ENCODE assay signal across 2 cellular contexts in the genomic region with DNA sequence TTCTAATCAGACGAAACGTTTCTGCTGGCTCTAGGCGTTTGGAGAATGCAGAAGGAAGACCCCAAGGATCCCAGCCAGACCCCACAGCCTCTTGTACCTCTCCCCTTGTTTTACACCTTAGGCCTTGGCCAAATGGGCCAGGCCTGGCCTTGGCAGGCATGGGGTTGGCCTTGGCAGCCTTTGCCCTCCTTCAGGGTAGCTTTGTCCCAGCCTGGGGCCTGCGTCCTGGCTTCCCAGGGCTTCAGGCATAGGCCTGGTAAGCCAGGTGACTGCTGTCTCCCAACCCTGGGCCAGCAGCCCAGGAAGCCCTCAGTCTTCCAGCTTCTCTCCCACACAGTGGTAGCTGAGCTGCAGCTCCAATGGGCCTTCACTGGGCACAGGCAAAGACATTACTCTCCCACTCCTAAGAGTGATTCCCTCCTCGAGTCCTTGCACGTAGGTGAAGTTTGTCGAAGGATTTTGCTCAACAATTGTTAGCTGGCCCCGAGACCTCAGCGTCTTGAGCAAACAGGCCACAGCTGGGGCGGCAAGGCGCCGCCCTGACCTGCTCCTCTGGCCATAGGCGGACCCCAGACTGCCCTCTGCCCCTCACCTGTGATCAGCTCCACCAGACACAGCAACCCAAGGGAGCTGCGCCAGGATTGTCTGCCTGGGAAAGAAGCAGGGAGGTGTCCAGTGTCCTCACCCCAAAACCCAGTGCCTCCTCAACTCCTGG.
A peak's percentile ranks its signal among the peaks of the same experiment; 100 is the strongest.
TF ChIP-seq lines count a peak whose summit lies in the region.

No MANE protein-coding gene starts in this region.

TF ChIP-seq in WTC11, 78 proteins besides CTCF, POLR2A, EP300 and RAD21 (continued from another document):
- TF ChIP-seq MYBL2 (CRISPR knock-in tag; IDR thresholded peaks at IDR 0.05) (no peak), EMX1 (CRISPR knock-in tag; IDR thresholded peaks at IDR 0.05) (no peak), NFYB (CRISPR knock-in tag; conservative IDR thresholded peaks at IDR 0.05; ENCODE audit: low read depth) (no peak), ZNF396 (CRISPR knock-in tag; IDR thresholded peaks at IDR 0.05; ENCODE audit: borderline replicate concordance) (no peak), GABPB1 (CRISPR knock-in tag; IDR thresholded peaks at IDR 0.05) (no peak), ATF1 (CRISPR knock-in tag; IDR thresholded peaks at IDR 0.05) (no peak), ZNF263 (CRISPR knock-in tag; IDR thresholded peaks at IDR 0.05; ENCODE audit: low read depth) (no peak), RELA (CRISPR knock-in tag; IDR thresholded peaks at IDR 0.05; ENCODE audit: borderline replicate concordance) (no peak), FOXK1 (CRISPR knock-in tag; IDR thresholded peaks at IDR 0.05) (no peak), ESRRA (CRISPR knock-in tag; IDR thresholded peaks at IDR 0.05; ENCODE audit: borderline replicate concordance) (no peak), ZNF317 (CRISPR knock-in tag; IDR thresholded peaks at IDR 0.05; ENCODE audit: borderline replicate concordance, low read depth) (no peak), ELF4 (CRISPR knock-in tag; IDR thresholded peaks at IDR 0.05; ENCODE audit: low read depth) (no peak), CREM (CRISPR knock-in tag; IDR thresholded peaks at IDR 0.05) (no peak), NFE2L1 (CRISPR knock-in tag; IDR thresholded peaks at IDR 0.05) (no peak)
- TF ChIP-seq, protein P1, sequence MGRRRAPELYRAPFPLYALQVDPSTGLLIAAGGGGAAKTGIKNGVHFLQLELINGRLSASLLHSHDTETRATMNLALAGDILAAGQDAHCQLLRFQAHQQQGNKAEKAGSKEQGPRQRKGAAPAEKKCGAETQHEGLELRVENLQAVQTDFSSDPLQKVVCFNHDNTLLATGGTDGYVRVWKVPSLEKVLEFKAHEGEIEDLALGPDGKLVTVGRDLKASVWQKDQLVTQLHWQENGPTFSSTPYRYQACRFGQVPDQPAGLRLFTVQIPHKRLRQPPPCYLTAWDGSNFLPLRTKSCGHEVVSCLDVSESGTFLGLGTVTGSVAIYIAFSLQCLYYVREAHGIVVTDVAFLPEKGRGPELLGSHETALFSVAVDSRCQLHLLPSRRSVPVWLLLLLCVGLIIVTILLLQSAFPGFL (CRISPR knock-in tag; IDR thresholded peaks at IDR 0.05; ENCODE audit: borderline replicate concordance), result no peak
- TF ChIP-seq, protein P2, sequence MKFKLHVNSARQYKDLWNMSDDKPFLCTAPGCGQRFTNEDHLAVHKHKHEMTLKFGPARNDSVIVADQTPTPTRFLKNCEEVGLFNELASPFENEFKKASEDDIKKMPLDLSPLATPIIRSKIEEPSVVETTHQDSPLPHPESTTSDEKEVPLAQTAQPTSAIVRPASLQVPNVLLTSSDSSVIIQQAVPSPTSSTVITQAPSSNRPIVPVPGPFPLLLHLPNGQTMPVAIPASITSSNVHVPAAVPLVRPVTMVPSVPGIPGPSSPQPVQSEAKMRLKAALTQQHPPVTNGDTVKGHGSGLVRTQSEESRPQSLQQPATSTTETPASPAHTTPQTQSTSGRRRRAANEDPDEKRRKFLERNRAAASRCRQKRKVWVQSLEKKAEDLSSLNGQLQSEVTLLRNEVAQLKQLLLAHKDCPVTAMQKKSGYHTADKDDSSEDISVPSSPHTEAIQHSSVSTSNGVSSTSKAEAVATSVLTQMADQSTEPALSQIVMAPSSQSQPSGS (CRISPR knock-in tag; IDR thresholded peaks at IDR 0.05; ENCODE audit: borderline replicate concordance, low read depth), result no peak
- TF ChIP-seq, protein P3, sequence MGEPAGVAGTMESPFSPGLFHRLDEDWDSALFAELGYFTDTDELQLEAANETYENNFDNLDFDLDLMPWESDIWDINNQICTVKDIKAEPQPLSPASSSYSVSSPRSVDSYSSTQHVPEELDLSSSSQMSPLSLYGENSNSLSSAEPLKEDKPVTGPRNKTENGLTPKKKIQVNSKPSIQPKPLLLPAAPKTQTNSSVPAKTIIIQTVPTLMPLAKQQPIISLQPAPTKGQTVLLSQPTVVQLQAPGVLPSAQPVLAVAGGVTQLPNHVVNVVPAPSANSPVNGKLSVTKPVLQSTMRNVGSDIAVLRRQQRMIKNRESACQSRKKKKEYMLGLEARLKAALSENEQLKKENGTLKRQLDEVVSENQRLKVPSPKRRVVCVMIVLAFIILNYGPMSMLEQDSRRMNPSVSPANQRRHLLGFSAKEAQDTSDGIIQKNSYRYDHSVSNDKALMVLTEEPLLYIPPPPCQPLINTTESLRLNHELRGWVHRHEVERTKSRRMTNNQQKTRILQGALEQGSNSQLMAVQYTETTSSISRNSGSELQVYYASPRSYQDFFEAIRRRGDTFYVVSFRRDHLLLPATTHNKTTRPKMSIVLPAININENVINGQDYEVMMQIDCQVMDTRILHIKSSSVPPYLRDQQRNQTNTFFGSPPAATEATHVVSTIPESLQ (CRISPR knock-in tag; IDR thresholded peaks at IDR 0.05), result no peak

TF ChIP-seq in HepG2, 621 proteins besides CTCF, POLR2A, EP300 and RAD21 (continued from another document and continues in another):
- TF ChIP-seq HOXA3 (CRISPR knock-in tag; IDR thresholded peaks at IDR 0.05) (0 out of 2 replicates have a peak, but pooled peaks have one; percentile 9), ZNF274 (CRISPR knock-in tag; IDR thresholded peaks at IDR 0.05) (0 out of 2 replicates have a peak, but pooled peaks have one; percentile 8), NFIC (IDR thresholded peaks at IDR 0.05; ENCODE audit: low read length) (no peak), GPN1 (CRISPR knock-in tag; IDR thresholded peaks at IDR 0.05; ENCODE audit: borderline replicate concordance) (no peak), ZNF44 (CRISPR knock-in tag; IDR thresholded peaks at IDR 0.05) (no peak), ZFX (CRISPR knock-in tag; IDR thresholded peaks at IDR 0.05; ENCODE audit: low read depth) (0 out of 2 replicates have a peak, but pooled peaks have one; percentile 18), ZNF350 (CRISPR knock-in tag; IDR thresholded peaks at IDR 0.05; ENCODE audit: borderline replicate concordance, low read depth) (peak; percentile 53; the same call in 1 of the 2 replicates), SATB2 (CRISPR knock-in tag; IDR thresholded peaks at IDR 0.05) (0 out of 2 replicates have a peak, but pooled peaks have one; percentile 47), NCOA2 (CRISPR knock-in tag; IDR thresholded peaks at IDR 0.05) (no peak), HNRNPL (IDR thresholded peaks at IDR 0.05; ENCODE audit: low read depth, low read length) (0 out of 2 replicates have a peak, but pooled peaks have one; percentile 52), ZFP37 (CRISPR knock-in tag; IDR thresholded peaks at IDR 0.05; ENCODE audit: borderline replicate concordance) (no peak), ZNF737 (CRISPR knock-in tag; IDR thresholded peaks at IDR 0.05; ENCODE audit: borderline replicate concordance) (no peak), ZFP41 (CRISPR knock-in tag; IDR thresholded peaks at IDR 0.05; ENCODE audit: borderline replicate concordance) (peak; percentile 12; the same call in 1 of the 2 replicates), KLF12 (CRISPR knock-in tag; IDR thresholded peaks at IDR 0.05; ENCODE audit: borderline replicate concordance) (peak; percentile 71; the same call in 1 of the 2 replicates), POLR2AphosphoS5 (IDR thresholded peaks at IDR 0.05; ENCODE audit: low read depth, low read length) (no peak), HDAC1 (CRISPR knock-in tag; IDR thresholded peaks at IDR 0.05) (peak; percentile 14; the same call in 1 of the 2 replicates), ZNF598 (CRISPR knock-in tag; IDR thresholded peaks at IDR 0.05; ENCODE audit: borderline replicate concordance) (peak; percentile 86; the same call in 1 of the 2 replicates), ZNF143 (CRISPR knock-in tag; IDR thresholded peaks at IDR 0.05) (peak; percentile 21; the same call in 1 of the 2 replicates)
- TF ChIP-seq, protein P4, sequence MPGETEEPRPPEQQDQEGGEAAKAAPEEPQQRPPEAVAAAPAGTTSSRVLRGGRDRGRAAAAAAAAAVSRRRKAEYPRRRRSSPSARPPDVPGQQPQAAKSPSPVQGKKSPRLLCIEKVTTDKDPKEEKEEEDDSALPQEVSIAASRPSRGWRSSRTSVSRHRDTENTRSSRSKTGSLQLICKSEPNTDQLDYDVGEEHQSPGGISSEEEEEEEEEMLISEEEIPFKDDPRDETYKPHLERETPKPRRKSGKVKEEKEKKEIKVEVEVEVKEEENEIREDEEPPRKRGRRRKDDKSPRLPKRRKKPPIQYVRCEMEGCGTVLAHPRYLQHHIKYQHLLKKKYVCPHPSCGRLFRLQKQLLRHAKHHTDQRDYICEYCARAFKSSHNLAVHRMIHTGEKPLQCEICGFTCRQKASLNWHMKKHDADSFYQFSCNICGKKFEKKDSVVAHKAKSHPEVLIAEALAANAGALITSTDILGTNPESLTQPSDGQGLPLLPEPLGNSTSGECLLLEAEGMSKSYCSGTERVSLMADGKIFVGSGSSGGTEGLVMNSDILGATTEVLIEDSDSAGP (CRISPR knock-in tag; IDR thresholded peaks at IDR 0.05; ENCODE audit: borderline replicate concordance), result peak; percentile 61; the same call in 1 of the 2 replicates
- TF ChIP-seq, protein P5, sequence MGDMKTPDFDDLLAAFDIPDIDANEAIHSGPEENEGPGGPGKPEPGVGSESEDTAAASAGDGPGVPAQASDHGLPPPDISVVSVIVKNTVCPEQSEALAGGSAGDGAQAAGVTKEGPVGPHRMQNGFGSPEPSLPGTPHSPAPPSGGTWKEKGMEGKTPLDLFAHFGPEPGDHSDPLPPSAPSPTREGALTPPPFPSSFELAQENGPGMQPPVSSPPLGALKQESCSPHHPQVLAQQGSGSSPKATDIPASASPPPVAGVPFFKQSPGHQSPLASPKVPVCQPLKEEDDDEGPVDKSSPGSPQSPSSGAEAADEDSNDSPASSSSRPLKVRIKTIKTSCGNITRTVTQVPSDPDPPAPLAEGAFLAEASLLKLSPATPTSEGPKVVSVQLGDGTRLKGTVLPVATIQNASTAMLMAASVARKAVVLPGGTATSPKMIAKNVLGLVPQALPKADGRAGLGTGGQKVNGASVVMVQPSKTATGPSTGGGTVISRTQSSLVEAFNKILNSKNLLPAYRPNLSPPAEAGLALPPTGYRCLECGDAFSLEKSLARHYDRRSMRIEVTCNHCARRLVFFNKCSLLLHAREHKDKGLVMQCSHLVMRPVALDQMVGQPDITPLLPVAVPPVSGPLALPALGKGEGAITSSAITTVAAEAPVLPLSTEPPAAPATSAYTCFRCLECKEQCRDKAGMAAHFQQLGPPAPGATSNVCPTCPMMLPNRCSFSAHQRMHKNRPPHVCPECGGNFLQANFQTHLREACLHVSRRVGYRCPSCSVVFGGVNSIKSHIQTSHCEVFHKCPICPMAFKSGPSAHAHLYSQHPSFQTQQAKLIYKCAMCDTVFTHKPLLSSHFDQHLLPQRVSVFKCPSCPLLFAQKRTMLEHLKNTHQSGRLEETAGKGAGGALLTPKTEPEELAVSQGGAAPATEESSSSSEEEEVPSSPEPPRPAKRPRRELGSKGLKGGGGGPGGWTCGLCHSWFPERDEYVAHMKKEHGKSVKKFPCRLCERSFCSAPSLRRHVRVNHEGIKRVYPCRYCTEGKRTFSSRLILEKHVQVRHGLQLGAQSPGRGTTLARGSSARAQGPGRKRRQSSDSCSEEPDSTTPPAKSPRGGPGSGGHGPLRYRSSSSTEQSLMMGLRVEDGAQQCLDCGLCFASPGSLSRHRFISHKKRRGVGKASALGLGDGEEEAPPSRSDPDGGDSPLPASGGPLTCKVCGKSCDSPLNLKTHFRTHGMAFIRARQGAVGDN (CRISPR knock-in tag; IDR thresholded peaks at IDR 0.05), result peak; percentile 32; the same call in 1 of the 2 replicates
- TF ChIP-seq, protein P6, sequence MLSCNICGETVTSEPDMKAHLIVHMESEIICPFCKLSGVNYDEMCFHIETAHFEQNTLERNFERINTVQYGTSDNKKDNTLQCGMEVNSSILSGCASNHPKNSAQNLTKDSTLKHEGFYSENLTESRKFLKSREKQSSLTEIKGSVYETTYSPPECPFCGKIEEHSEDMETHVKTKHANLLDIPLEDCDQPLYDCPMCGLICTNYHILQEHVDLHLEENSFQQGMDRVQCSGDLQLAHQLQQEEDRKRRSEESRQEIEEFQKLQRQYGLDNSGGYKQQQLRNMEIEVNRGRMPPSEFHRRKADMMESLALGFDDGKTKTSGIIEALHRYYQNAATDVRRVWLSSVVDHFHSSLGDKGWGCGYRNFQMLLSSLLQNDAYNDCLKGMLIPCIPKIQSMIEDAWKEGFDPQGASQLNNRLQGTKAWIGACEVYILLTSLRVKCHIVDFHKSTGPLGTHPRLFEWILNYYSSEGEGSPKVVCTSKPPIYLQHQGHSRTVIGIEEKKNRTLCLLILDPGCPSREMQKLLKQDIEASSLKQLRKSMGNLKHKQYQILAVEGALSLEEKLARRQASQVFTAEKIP (CRISPR knock-in tag; IDR thresholded peaks at IDR 0.05; ENCODE audit: borderline replicate concordance), result no peak
- TF ChIP-seq, protein P7, sequence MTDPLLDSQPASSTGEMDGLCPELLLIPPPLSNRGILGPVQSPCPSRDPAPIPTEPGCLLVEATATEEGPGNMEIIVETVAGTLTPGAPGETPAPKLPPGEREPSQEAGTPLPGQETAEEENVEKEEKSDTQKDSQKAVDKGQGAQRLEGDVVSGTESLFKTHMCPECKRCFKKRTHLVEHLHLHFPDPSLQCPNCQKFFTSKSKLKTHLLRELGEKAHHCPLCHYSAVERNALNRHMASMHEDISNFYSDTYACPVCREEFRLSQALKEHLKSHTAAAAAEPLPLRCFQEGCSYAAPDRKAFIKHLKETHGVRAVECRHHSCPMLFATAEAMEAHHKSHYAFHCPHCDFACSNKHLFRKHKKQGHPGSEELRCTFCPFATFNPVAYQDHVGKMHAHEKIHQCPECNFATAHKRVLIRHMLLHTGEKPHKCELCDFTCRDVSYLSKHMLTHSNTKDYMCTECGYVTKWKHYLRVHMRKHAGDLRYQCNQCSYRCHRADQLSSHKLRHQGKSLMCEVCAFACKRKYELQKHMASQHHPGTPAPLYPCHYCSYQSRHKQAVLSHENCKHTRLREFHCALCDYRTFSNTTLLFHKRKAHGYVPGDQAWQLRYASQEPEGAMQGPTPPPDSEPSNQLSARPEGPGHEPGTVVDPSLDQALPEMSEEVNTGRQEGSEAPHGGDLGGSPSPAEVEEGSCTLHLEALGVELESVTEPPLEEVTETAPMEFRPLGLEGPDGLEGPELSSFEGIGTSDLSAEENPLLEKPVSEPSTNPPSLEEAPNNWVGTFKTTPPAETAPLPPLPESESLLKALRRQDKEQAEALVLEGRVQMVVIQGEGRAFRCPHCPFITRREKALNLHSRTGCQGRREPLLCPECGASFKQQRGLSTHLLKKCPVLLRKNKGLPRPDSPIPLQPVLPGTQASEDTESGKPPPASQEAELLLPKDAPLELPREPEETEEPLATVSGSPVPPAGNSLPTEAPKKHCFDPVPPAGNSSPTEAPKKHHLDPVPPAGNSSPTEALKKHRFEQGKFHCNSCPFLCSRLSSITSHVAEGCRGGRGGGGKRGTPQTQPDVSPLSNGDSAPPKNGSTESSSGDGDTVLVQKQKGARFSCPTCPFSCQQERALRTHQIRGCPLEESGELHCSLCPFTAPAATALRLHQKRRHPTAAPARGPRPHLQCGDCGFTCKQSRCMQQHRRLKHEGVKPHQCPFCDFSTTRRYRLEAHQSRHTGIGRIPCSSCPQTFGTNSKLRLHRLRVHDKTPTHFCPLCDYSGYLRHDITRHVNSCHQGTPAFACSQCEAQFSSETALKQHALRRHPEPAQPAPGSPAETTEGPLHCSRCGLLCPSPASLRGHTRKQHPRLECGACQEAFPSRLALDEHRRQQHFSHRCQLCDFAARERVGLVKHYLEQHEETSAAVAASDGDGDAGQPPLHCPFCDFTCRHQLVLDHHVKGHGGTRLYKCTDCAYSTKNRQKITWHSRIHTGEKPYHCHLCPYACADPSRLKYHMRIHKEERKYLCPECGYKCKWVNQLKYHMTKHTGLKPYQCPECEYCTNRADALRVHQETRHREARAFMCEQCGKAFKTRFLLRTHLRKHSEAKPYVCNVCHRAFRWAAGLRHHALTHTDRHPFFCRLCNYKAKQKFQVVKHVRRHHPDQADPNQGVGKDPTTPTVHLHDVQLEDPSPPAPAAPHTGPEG (CRISPR knock-in tag; IDR thresholded peaks at IDR 0.05), result 0 out of 2 replicates have a peak, but pooled peaks have one; percentile 17
